ENCODE assay signal across 8 cellular contexts in genomic region chr13:111115051-111115840, GRCh38. TPM values are rescaled to one million over a fixed set of nuclear protein-coding genes. Genes with fewer than 3 reads are reported as not detected.
DNase-seq lines count a peak whose midpoint lies in the region; ATAC-seq and TF ChIP-seq lines count a peak whose summit lies in the region.

Gene ARHGEF7 (plus strand): TSS chr13:111115310. CDS start chr13:111115527, 217 bp downstream.

- H3K36me3 ChIP-seq in HUES64 (ENCODE audit: insufficient read depth, low read length) (no peaks in the 10 kb centered on the region), ascending aorta (no peaks in the 10 kb centered on the region)

- H3K4me3 ChIP-seq in HUES64 (ENCODE audit: low read length) (peak within 1 kb of the TSS; percentile 89), ascending aorta (peak within 1 kb of the TSS; percentile 80 to 86)

- no peak for ATAC-seq in GM21529 (IDR thresholded peaks at IDR 0.05; ENCODE audit: unreplicated experiment)
- no peak for ATAC-seq in HG03521 (IDR thresholded peaks at IDR 0.05; ENCODE audit: unreplicated experiment)

- TF ChIP-seq CTCF in GM13976 (IDR thresholded peaks at IDR 0.05; ENCODE audit: borderline replicate concordance, control extremely low read depth, extremely low read depth, insufficient read depth, missing control alignments), result no peak
- TF ChIP-seq CTCF in ascending aorta (IDR thresholded peaks at IDR 0.05), result no peak

- H3K4me1 ChIP-seq in HUES64 (ENCODE audit: insufficient read depth, low read length) (0 out of 2 replicates have a peak, but pooled peaks cover 5% of the 10 kb centered on the region), ascending aorta (peaks cover 3 to 31% of the 10 kb centered on the region in 2 donors)

- DNase-seq in GM13976 (ENCODE audit: low spot score), result peak; percentile 55
- DNase-seq in ascending aorta (ENCODE audit: low spot score in 2 of 2), result no peak
- peak; percentile 48 for DNase-seq in hepatic stellate cell (ENCODE audit: low spot score)
- peak; percentile 60 for DNase-seq in retina
- no peak for DNase-seq in AML-193 (lab: John Stamatoyannopoulos, UW)

- peaks cover 71% of the 10 kb centered on the region for H3K27me3 ChIP-seq in HUES64 (ENCODE audit: insufficient read depth, low read length)
- no peaks in the 10 kb centered on the region for H3K27me3 ChIP-seq in ascending aorta

- intact Hi-C loops in ascending aorta (cut with DNase I), result loop anchor here (2.0 kb wide), 3 partner anchors 102 to 400 kb away; partner anchors contain the start of gene ANKRD10

- in situ Hi-C loops in GM13976 (cut with MboI; ENCODE audit: low sequenced_read_pairs, unreplicated experiment), result no loop called here

- under 1% methylated on average over 115 of the region's 121 CpGs for WGBS in HUES64

- H3K27ac ChIP-seq in HUES64 (ENCODE audit: low read depth, low read length), result no peak within 1 kb of the TSS; the same call in 1 of the 2 replicates
- H3K27ac ChIP-seq in ascending aorta, result peak within 1 kb of the TSS; percentile 89 to 95

- H3K9ac ChIP-seq in HUES64 (ENCODE audit: low read depth, low read length), result peak within 1 kb of the TSS; percentile 52

- H3K9me3 ChIP-seq in HUES64 (ENCODE audit: insufficient read depth, low read depth, low read length) (0 out of 2 replicates have a peak, but pooled peaks cover 2% of the 10 kb centered on the region), ascending aorta (no peaks in the 10 kb centered on the region)

RNA-seq across cellular contexts. Expression of gene ARHGEF7, which starts in this region (rescaled TPM):
- 34.7 TPM for polyA plus RNA-seq in HUES64 (2013, experiment 1 of 2)
- 36.5 TPM for polyA plus RNA-seq in HUES64 (2013, experiment 2 of 2)
- total RNA-seq in ascending aorta, result 32.2 TPM

Comparison
In these comparisons a context has a peak if more than half of its experiments do, and no peak if none do; other contexts are left out.
1. DNase-seq: peak in GM13976 (single experiment), hepatic stellate cell (single experiment) and retina (single experiment); none in ascending aorta (0 of 2) and AML-193 (0 of 2).